Comparison of ENCODE assay signal across 1 cellular context in genomic region chr7:8831386-8831785, GRCh38.
TF ChIP-seq lines count a peak whose summit lies in the region.

No MANE protein-coding gene starts in this region.

TF ChIP-seq in SK-N-SH, 30 proteins besides CTCF, POLR2A, EP300 and RAD21 (continued from another document):
- no peak for TF ChIP-seq USF1 (IDR thresholded peaks at IDR 0.05; ENCODE audit: borderline replicate concordance, low read depth)
- no peak for TF ChIP-seq FOSL2 (IDR thresholded peaks at IDR 0.05; ENCODE audit: borderline replicate concordance, low read depth)
- TF ChIP-seq JUND (IDR thresholded peaks at IDR 0.05) = no peak
- no peak for TF ChIP-seq FOXJ3 (CRISPR knock-in tag; IDR thresholded peaks at IDR 0.05)
- no peak for TF ChIP-seq TCF12 (IDR thresholded peaks at IDR 0.05)
- no peak for TF ChIP-seq RCOR1 (IDR thresholded peaks at IDR 0.05; ENCODE audit: low read length)
- TF ChIP-seq IRF3 (IDR thresholded peaks at IDR 0.05; ENCODE audit: low read depth, low read length) = no peak
- TF ChIP-seq GABPA (IDR thresholded peaks at IDR 0.05; ENCODE audit: low read depth) = no peak
- no peak for TF ChIP-seq EZH2phosphoT487 (IDR thresholded peaks at IDR 0.05; ENCODE audit: borderline replicate concordance, low read depth)
